ENCODE assay signal across 10 cellular contexts in genomic region chr7:21653623-21654022, GRCh38.
"Had no signal": no experiment of that assay in that cellular context is flagged by ENCODE, and none has a peak within 500 bp of the region (broad histone marks: within the 10 kb centered on the region; RNA-seq: fewer than 3 reads in every experiment).

No MANE protein-coding gene starts in this region.

- H3K27ac ChIP-seq: GM23248, HL-60, KMS-11 had no signal

- H3K4me1 ChIP-seq: HAP-1 had no signal

- H3K9ac ChIP-seq: GM23248, KMS-11 had no signal

- H3K4me2 ChIP-seq: KMS-11 had no signal

- H3K4me3 ChIP-seq: GM23248, HAP-1 had no signal

- ATAC-seq: HCT116 had no signal

- DNase-seq: GM23248, GOT3, H7, HFFc6, IMR-90, KBM-7 had no signal

- H2AFZ ChIP-seq: GM23248 had no signal

- H3K36me3 ChIP-seq: HAP-1 had no signal
